ENCODE assay signal across 8 cellular contexts in genomic region chr1:95233321-95233736, GRCh38. TPM values are rescaled to one million over a fixed set of nuclear protein-coding genes. Genes with fewer than 3 reads are reported as not detected.
DNase-seq lines count a peak whose midpoint lies in the region; ATAC-seq and TF ChIP-seq lines count a peak whose summit lies in the region.

No MANE protein-coding gene starts in this region.

- peaks cover 20% of the 10 kb centered on the region for H3K4me1 ChIP-seq in DND-41 (ENCODE audit: insufficient read depth, low read length)
- H3K4me1 ChIP-seq in PC-9 (replicated peaks; ENCODE audit: insufficient read depth): peaks cover 8% of the 10 kb centered on the region; the same call in 1 of the 2 replicates
- no peaks in the 10 kb centered on the region for H3K4me1 ChIP-seq in endocrine pancreas (ENCODE audit: control insufficient read depth, insufficient read depth, low read length)
- H3K4me1 ChIP-seq in mucosa of descending colon (ENCODE audit: low read depth): peaks cover 10% of the 10 kb centered on the region

- peak overlapping the region; percentile 65; the same call in 1 of the 2 replicates for H3K27ac ChIP-seq in DND-41 (ENCODE audit: low read length)
- H3K27ac ChIP-seq in PC-9: no peak overlapping the region

- H3K9ac ChIP-seq in DND-41 (ENCODE audit: low read depth, low read length) (peak overlapping the region; percentile 98), endocrine pancreas (ENCODE audit: control insufficient read depth, insufficient read depth, low read length) (no peak overlapping the region)

- intact Hi-C loops in PC-9 (cut with micrococcal nuclease; ENCODE audit: unreplicated experiment) (loop anchor here (1.0 to 5.0 kb wide), 4 partner anchors 117 to 719 kb away; partner anchors contain the start of genes CNN3, SLC44A3 and TLCD4), mucosa of descending colon (cut with DNase I, micrococcal nuclease) (loop anchor here in 1 of 2 donors (10.0 kb wide), 2 partner anchors 149 to 379 kb away; no protein-coding TSS in a partner anchor)

- POLR2A ChIA-PET in PC-9 (lab: Charles Lee; ENCODE audit: unreplicated experiment): interaction anchor here (0.6 to 1.3 kb wide), 3 partner anchors 24 to 1595 kb away, joined by 3 to 17 read pairs (median 11); partner anchors contain the start of gene ALG14

- no peak for ATAC-seq in DND-41 (ENCODE audit: insufficient read depth, low read depth)
- ATAC-seq in mucosa of descending colon: peak; percentile 63

- no peaks in the 10 kb centered on the region; the same call in 1 of the 2 replicates for H3F3A ChIP-seq in PC-9 (ENCODE audit: insufficient read depth, low read depth)

- H3K9me2 ChIP-seq in PC-9 (ENCODE audit: insufficient read depth): no peaks in the 10 kb centered on the region; the same call in 1 of the 2 replicates

- H3K79me2 ChIP-seq in DND-41 (ENCODE audit: insufficient read depth, low read length): peaks cover 37% of the 10 kb centered on the region
- H3K79me2 ChIP-seq in PC-9 (ENCODE audit: low read depth): peaks cover 39% of the 10 kb centered on the region

- peaks cover 13% of the 10 kb centered on the region for H3K27me3 ChIP-seq in DND-41 (ENCODE audit: insufficient read depth, low read length, poor library complexity)
- no peaks in the 10 kb centered on the region for H3K27me3 ChIP-seq in PC-9 (ENCODE audit: insufficient read depth, low read depth)
- no peaks in the 10 kb centered on the region for H3K27me3 ChIP-seq in endocrine pancreas (ENCODE audit: control insufficient read depth, insufficient read depth, low read length)

- H3K4me2 ChIP-seq in DND-41 (ENCODE audit: insufficient read depth, low read length): peak overlapping the region; percentile 72
- H3K4me2 ChIP-seq in PC-9: peak overlapping the region; percentile 89

- H4K20me1 ChIP-seq in DND-41 (ENCODE audit: insufficient read depth, low read length) (no peaks in the 10 kb centered on the region), PC-9 (ENCODE audit: insufficient read depth) (no peaks in the 10 kb centered on the region)

- H3K36me3 ChIP-seq in DND-41 (ENCODE audit: insufficient read depth, low read length): peaks cover 10% of the 10 kb centered on the region; the same call in 1 of the 2 replicates
- peaks cover 17% of the 10 kb centered on the region; the same call in 1 of the 2 replicates for H3K36me3 ChIP-seq in PC-9 (ENCODE audit: low read depth)
- no peaks in the 10 kb centered on the region for H3K36me3 ChIP-seq in endocrine pancreas (ENCODE audit: control insufficient read depth, insufficient read depth, low read length)
- H3K36me3 ChIP-seq in mucosa of descending colon (ENCODE audit: low read depth): no peaks in the 10 kb centered on the region

- TF ChIP-seq CTCF in DND-41 (IDR thresholded peaks at IDR 0.05; ENCODE audit: borderline replicate concordance, extremely low read depth, low read length, poor library complexity, severe bottlenecking): no peak
- no peak for TF ChIP-seq CTCF in PC-9 (conservative IDR thresholded peaks at IDR 0.05)
- TF ChIP-seq CTCF in mucosa of descending colon (IDR thresholded peaks at IDR 0.05): no peak

- DNase-seq in DND-41: no peak
- DNase-seq in PC-9: peak in 1 of 2 experiments; percentile 10
- peak; percentile 55 to 72 (median 71) for DNase-seq in mucosa of descending colon
- no peak for DNase-seq in NCI-H345 treated with DMSO at 0.1 percent for 48 hours (lab: John Stamatoyannopoulos, UW; ENCODE audit: unreplicated experiment)
- DNase-seq in NAMALWA (ENCODE audit: low spot score): no peak
- no peak for DNase-seq in epidermal melanocyte (ENCODE audit: insufficient read length, low spot score)
- no peak for DNase-seq in DMS153 treated with DMSO at 0.1 percent for 48 hours (lab: John Stamatoyannopoulos, UW; ENCODE audit: unreplicated experiment)

- TSS peak; percentile 82 for BruUV-seq in PC-9 (replicated peaks; lab: Mats Ljungman, UMichigan)

- H3K9me3 ChIP-seq in DND-41 (ENCODE audit: insufficient read depth, low read length, severe bottlenecking): no peaks in the 10 kb centered on the region
- no peaks in the 10 kb centered on the region for H3K9me3 ChIP-seq in PC-9 (ENCODE audit: insufficient read depth, low read depth)
- no peaks in the 10 kb centered on the region for H3K9me3 ChIP-seq in endocrine pancreas (ENCODE audit: control insufficient read depth, low read length)
- H3K9me3 ChIP-seq in mucosa of descending colon: no peaks in the 10 kb centered on the region

- CTCF ChIA-PET in PC-9 (lab: Charles Lee): interaction anchor here (0.6 to 2.1 kb wide), 27 partner anchors 10 to 1706 kb away, joined by 3 to 22 read pairs (median 5); partner anchors contain the start of genes ALG14 and TLCD4

- H2AFZ ChIP-seq in DND-41 (ENCODE audit: low read depth, low read length) (peak overlapping the region; percentile 99), PC-9 (peak overlapping the region; percentile 99)

- H3K4me3 ChIP-seq in DND-41 (ENCODE audit: low read depth in 1 of 2, low read length in 2 of 2): peak overlapping the region in 1 of 2 experiments; percentile 94; a peak in 3 of 4 replicates
- peak overlapping the region; percentile 94 for H3K4me3 ChIP-seq in PC-9
- H3K4me3 ChIP-seq in endocrine pancreas (ENCODE audit: control insufficient read depth, insufficient read depth, low read length): peak overlapping the region; percentile 74
- peak overlapping the region; percentile 76 for H3K4me3 ChIP-seq in mucosa of descending colon

RNA-seq across cellular contexts. Expression of gene RWDD3, which starts 0.7 kb away (rescaled TPM):
- total RNA-seq in PC-9 (2021) (11.3 and 13.3 TPM in 2 replicates), mucosa of descending colon (10 to 100 TPM; 14.2 to 16.9 (median 15.5) TPM)

Comparison
In these comparisons a context has a peak if more than half of its experiments do, and no peak if none do; other contexts are left out.
1. DNase-seq: peak in mucosa of descending colon (3 of 3); none in DND-41 (single experiment), NCI-H345 treated with DMSO at 0.1 percent for 48 hours (single experiment), NAMALWA (single experiment), epidermal melanocyte (single experiment) and DMS153 treated with DMSO at 0.1 percent for 48 hours (single experiment).